ENCODE assay signal across 34 cellular contexts in genomic region chr4:129968778-129969177, GRCh38.
"Had no signal": no experiment of that assay in that cellular context is flagged by ENCODE, and none has a peak within 500 bp of the region (broad histone marks: within the 10 kb centered on the region; RNA-seq: fewer than 3 reads in every experiment).

No MANE protein-coding gene starts in this region.

- H3K9me3 ChIP-seq: MG63 had no signal

- H3K27me3 ChIP-seq: MG63 had no signal

- H3K36me3 ChIP-seq: MG63 had no signal

- H3K9ac ChIP-seq: KMS-11 had no signal

- H3K4me3 ChIP-seq: MG63 had no signal

- H3K4me2 ChIP-seq: KMS-11 had no signal

- DNase-seq: Karpas-422, Kasumi-1, MG63, MV-4-11, NCI-H1048, NCI-H1092, NCI-H1092 treated with DMSO at 0.1 percent for 48 hours, NCI-H1105, NCI-H1105 treated with DMSO at 0.1 percent for 48 hours, NCI-H1417, NCI-H1417 treated with DMSO at 0.1 percent for 48 hours, NCI-H1436, NCI-H1436 treated with DMSO at 0.1 percent for 48 hours, NCI-H146, NCI-H1694, NCI-H1694 treated with DMSO at 0.1 percent for 48 hours, NCI-H187, NCI-H187 treated with DMSO at 0.1 percent for 48 hours, NCI-H1930, NCI-H2029, NCI-H2029 treated with DMSO at 0.1 percent for 48 hours, NCI-H2081, NCI-H2081 treated with DMSO at 0.1 percent for 48 hours, NCI-H2107, NCI-H2171, NCI-H2171 treated with DMSO at 0.1 percent for 48 hours, NCI-H2227 treated with DMSO at 0.1 percent for 48 hours, NCI-H226, NCI-H345, NCI-H446, NCI-H446 treated with DMSO at 0.1 percent for 48 hours, NCI-H510A, NCI-H510A treated with DMSO at 0.1 percent for 48 hours had no signal
